Comparison of ENCODE assay signal across 11 cellular contexts in genomic region chr22:42949159-42949558, GRCh38.
DNase-seq lines count a peak whose midpoint lies in the region; ATAC-seq, FAIRE-seq and TF ChIP-seq lines count a peak whose summit lies in the region.
"Had no signal": no experiment of that assay in that cellular context is flagged by ENCODE, and none has a peak within 500 bp of the region (broad histone marks: within the 10 kb centered on the region; RNA-seq: fewer than 3 reads in every experiment).

No MANE protein-coding gene starts in this region.

- no peaks in the 10 kb centered on the region for H3K27me3 Mint-ChIP-seq in WTC11 (ENCODE audit: low read depth)
- H3K27me3 Mint-ChIP-seq in progenitor cell of endocrine pancreas = no peaks in the 10 kb centered on the region
- H3K27me3 Mint-ChIP-seq: natural killer cell treated with Interleukin-12 subunit alpha and Interleukin-12 subunit beta and Interleukin-15 and Interleukin-18, amount 100 ng/mL, for 72 hours; T-cell had no signal

- H3K36me3 Mint-ChIP-seq in WTC11 (no peaks in the 10 kb centered on the region), progenitor cell of endocrine pancreas (ENCODE audit: insufficient read depth) (peaks cover 5% of the 10 kb centered on the region)
- H3K36me3 Mint-ChIP-seq: natural killer cell treated with Interleukin-12 subunit alpha and Interleukin-12 subunit beta and Interleukin-15 and Interleukin-18, amount 100 ng/mL, for 72 hours had no signal

- peak overlapping the region; percentile 83 for H3K27ac Mint-ChIP-seq in WTC11
- H3K27ac Mint-ChIP-seq in progenitor cell of endocrine pancreas = peak overlapping the region; percentile 83
- H3K27ac Mint-ChIP-seq: natural killer cell treated with Interleukin-12 subunit alpha and Interleukin-12 subunit beta and Interleukin-15 and Interleukin-18, amount 100 ng/mL, for 72 hours; T-cell had no signal

- POLR2A ChIA-PET in WTC11 (lab: Charles Lee) = no interaction called here

- ATAC-seq in WTC11 (no peak; the same call in 1 of the 2 replicates), GM19397 (IDR thresholded peaks at IDR 0.05; ENCODE audit: unreplicated experiment) (no peak)
- ATAC-seq: natural killer cell treated with Interleukin-12 subunit alpha and Interleukin-12 subunit beta and Interleukin-15 and Interleukin-18, amount 100 ng/mL, for 72 hours; T-cell had no signal

- H3K4me1 Mint-ChIP-seq in WTC11 = peaks cover 61% of the 10 kb centered on the region
- H3K4me1 Mint-ChIP-seq in progenitor cell of endocrine pancreas (ENCODE audit: low read depth) = peaks cover 48% of the 10 kb centered on the region

- CTCF ChIA-PET in WTC11 (lab: Charles Lee) = no interaction called here

- H3K4me3 Mint-ChIP-seq in WTC11 = no peak overlapping the region
- H3K4me3 Mint-ChIP-seq in progenitor cell of endocrine pancreas (ENCODE audit: low read depth) = no peak overlapping the region
- H3K4me3 Mint-ChIP-seq: natural killer cell treated with Interleukin-12 subunit alpha and Interleukin-12 subunit beta and Interleukin-15 and Interleukin-18, amount 100 ng/mL, for 72 hours had no signal

- FAIRE-seq in GM19239 (lab: Jason Lieb, UNC) = peak; percentile 54

- no peak for TF ChIP-seq CTCF in WTC11 (IDR thresholded peaks at IDR 0.05)
- TF ChIP-seq CTCF in foreskin fibroblast (IDR thresholded peaks at IDR 0.05; ENCODE audit: low read depth, low read length) = no peak
- TF ChIP-seq CTCF in progenitor cell of endocrine pancreas (IDR thresholded peaks at IDR 0.05; ENCODE audit: unreplicated experiment) = no peak

- DNase-seq in GM19239 (ENCODE audit: insufficient read length, low spot score) (no peak), WTC11 (ENCODE audit: low spot score) (no peak), foreskin fibroblast (peak; percentile 54 to 74), progenitor cell of endocrine pancreas (ENCODE audit: low spot score, unreplicated experiment) (no peak), midbrain (lab: John Stamatoyannopoulos, UW) (no peak), NCI-H774 (lab: John Stamatoyannopoulos, UW) (no peak)
- DNase-seq in effector CD4-positive, alpha-beta T cell = no peak
- DNase-seq: DMS53, T-cell had no signal

- H3K9me3 Mint-ChIP-seq in WTC11 = no peaks in the 10 kb centered on the region
- H3K9me3 Mint-ChIP-seq in progenitor cell of endocrine pancreas (ENCODE audit: low read depth) = no peaks in the 10 kb centered on the region
- H3K9me3 Mint-ChIP-seq: natural killer cell treated with Interleukin-12 subunit alpha and Interleukin-12 subunit beta and Interleukin-15 and Interleukin-18, amount 100 ng/mL, for 72 hours; T-cell had no signal

- no peak overlapping the region for H3K4me3 ChIP-seq in foreskin fibroblast (ENCODE audit: low read depth in 1 of 2, low read length in 2 of 2)

TF ChIP-seq in WTC11, 78 proteins besides CTCF, POLR2A, EP300 and RAD21:
- TF ChIP-seq SMAD3 (CRISPR knock-in tag; IDR thresholded peaks at IDR 0.05; ENCODE audit: borderline replicate concordance) = no peak
- TF ChIP-seq TCF7 (CRISPR knock-in tag; IDR thresholded peaks at IDR 0.05; ENCODE audit: low read depth) = no peak
- no peak for TF ChIP-seq ZNF416 (CRISPR knock-in tag; IDR thresholded peaks at IDR 0.05)
- no peak for TF ChIP-seq TEAD1 (CRISPR knock-in tag; IDR thresholded peaks at IDR 0.05)
- TF ChIP-seq E2F5 (CRISPR knock-in tag; IDR thresholded peaks at IDR 0.05) = no peak
- no peak for TF ChIP-seq IRF1 (CRISPR knock-in tag; IDR thresholded peaks at IDR 0.05)
- no peak for TF ChIP-seq ZNF317 (CRISPR knock-in tag; IDR thresholded peaks at IDR 0.05; ENCODE audit: borderline replicate concordance, low read depth)
- no peak for TF ChIP-seq SP1 (CRISPR knock-in tag; conservative IDR thresholded peaks at IDR 0.05)
- no peak for TF ChIP-seq JUN (CRISPR knock-in tag; IDR thresholded peaks at IDR 0.05)
- TF ChIP-seq FOXK1 (CRISPR knock-in tag; IDR thresholded peaks at IDR 0.05) = no peak
- no peak for TF ChIP-seq ZNF138 (CRISPR knock-in tag; conservative IDR thresholded peaks at IDR 0.05)
- TF ChIP-seq PREB (CRISPR knock-in tag; IDR thresholded peaks at IDR 0.05; ENCODE audit: borderline replicate concordance) = no peak
- no peak for TF ChIP-seq GABPB1 (CRISPR knock-in tag; IDR thresholded peaks at IDR 0.05)

Comparison
In these comparisons a context has a peak if more than half of its experiments do, and no peak if none do; other contexts are left out.
1. DNase-seq: peak in foreskin fibroblast (2 of 2); none in GM19239 (single experiment), WTC11 (single experiment), progenitor cell of endocrine pancreas (single experiment), effector CD4-positive, alpha-beta T cell (single experiment), midbrain (single experiment) and NCI-H774 (single experiment).